ENCODE assay signal across 18 cellular contexts in the genomic region with DNA sequence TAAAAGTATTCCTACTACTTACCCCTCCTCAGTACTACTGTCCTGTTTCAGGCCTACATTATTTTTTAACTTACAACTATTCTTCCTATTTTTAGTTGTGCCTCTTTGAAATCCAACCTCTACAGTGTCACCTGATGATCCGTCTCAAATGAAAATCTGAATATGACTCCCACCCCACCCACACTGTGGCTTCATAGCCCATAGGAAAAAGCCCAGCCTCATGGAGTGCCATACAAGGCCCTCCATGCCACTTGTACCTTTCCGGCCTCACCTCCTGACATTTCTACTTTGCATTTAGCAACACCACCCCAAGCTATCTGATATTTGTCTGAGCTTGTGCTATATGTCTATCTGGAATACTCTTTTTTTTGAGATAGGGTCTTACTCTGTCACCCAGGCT. TPM values are rescaled to one million over a fixed set of nuclear protein-coding genes. Genes with fewer than 3 reads are reported as not detected.
DNase-seq lines count a peak whose midpoint lies in the region; ATAC-seq and TF ChIP-seq lines count a peak whose summit lies in the region.
"Had no signal": no experiment of that assay in that cellular context is flagged by ENCODE, and none has a peak within 500 bp of the region (broad histone marks: within the 10 kb centered on the region; RNA-seq: fewer than 3 reads in every experiment).

No MANE protein-coding gene starts in this region.

- H3K4me1 Mint-ChIP-seq in activated naive CD4-positive, alpha-beta T cell treated with anti-CD3 and anti-CD28 coated beads, Interleukin-2, amount 10 ng/mL, durations not matched to agents 7 days and 5 days: peaks cover 10% of the 10 kb centered on the region
- peaks cover 39 to 47% of the 10 kb centered on the region in 2 experiments for H3K4me1 Mint-ChIP-seq in H9
- H3K4me1 Mint-ChIP-seq in activated naive CD8-positive, alpha-beta T cell treated with anti-CD3 and anti-CD28 coated beads, Interleukin-2, amount 50 U/mL, for 24 hours: peaks cover 39% of the 10 kb centered on the region
- peaks cover 43% of the 10 kb centered on the region for H3K4me1 Mint-ChIP-seq in nephron progenitor cell
- H3K4me1 Mint-ChIP-seq in activated CD8-positive, alpha-beta memory T cell treated with anti-CD3 and anti-CD28 coated beads, Interleukin-2, amount 10 ng/mL, durations not matched to agents 7 days and 5 days: peaks cover 33% of the 10 kb centered on the region

- no peak overlapping the region for H2BK5ac ChIP-seq in H9 (ENCODE audit: insufficient read length, low read length)

- peaks cover 3% of the 10 kb centered on the region; the same call in 1 of the 2 replicates for H3K4me1 ChIP-seq in H9 (ENCODE audit: insufficient read depth, low read length)

- no peak overlapping the region for H2BK15ac ChIP-seq in H9 (ENCODE audit: low read depth, low read length)

- CTCF ChIA-PET in activated naive CD4-positive, alpha-beta T cell treated with anti-CD3 and anti-CD28 coated beads, Interleukin-2, amount 10 ng/mL, durations not matched to agents 7 days and 5 days (lab: Charles Lee): no interaction called here
- CTCF ChIA-PET in activated CD8-positive, alpha-beta memory T cell treated with anti-CD3 and anti-CD28 coated beads, Interleukin-2, amount 10 ng/mL, durations not matched to agents 7 days and 5 days (lab: Charles Lee): no interaction called here

- no peaks in the 10 kb centered on the region for H3K79me2 ChIP-seq in H9 (ENCODE audit: insufficient read depth, low read length)

- no peak overlapping the region for H2AK5ac ChIP-seq in H9 (ENCODE audit: insufficient read length, low read length)

- no peaks in the 10 kb centered on the region for H3K23me2 ChIP-seq in H9 (ENCODE audit: insufficient read length, low read depth, low read length, poor library complexity, severe bottlenecking)

- H3K27ac Mint-ChIP-seq in activated naive CD4-positive, alpha-beta T cell treated with anti-CD3 and anti-CD28 coated beads, Interleukin-2, amount 10 ng/mL, durations not matched to agents 7 days and 5 days: peak overlapping the region; percentile 9
- H3K27ac Mint-ChIP-seq in H9 (peak overlapping the region in 2 of 3 experiments; percentile 19 to 24; a peak in 4 of 7 replicates), nephron progenitor cell (peak overlapping the region; percentile 26)
- peak overlapping the region; percentile 3 for H3K27ac Mint-ChIP-seq in activated naive CD8-positive, alpha-beta T cell treated with anti-CD3 and anti-CD28 coated beads, Interleukin-2, amount 50 U/mL, for 24 hours
- no peak overlapping the region for H3K27ac Mint-ChIP-seq in activated CD8-positive, alpha-beta memory T cell treated with anti-CD3 and anti-CD28 coated beads, Interleukin-2, amount 10 ng/mL, durations not matched to agents 7 days and 5 days

- H3K9me3 Mint-ChIP-seq in activated naive CD4-positive, alpha-beta T cell treated with anti-CD3 and anti-CD28 coated beads, Interleukin-2, amount 10 ng/mL, durations not matched to agents 7 days and 5 days: no peaks in the 10 kb centered on the region
- H3K9me3 Mint-ChIP-seq in H9 (no peaks in the 10 kb centered on the region), nephron progenitor cell (no peaks in the 10 kb centered on the region)
- H3K9me3 Mint-ChIP-seq in activated naive CD8-positive, alpha-beta T cell treated with anti-CD3 and anti-CD28 coated beads, Interleukin-2, amount 50 U/mL, for 24 hours: no peaks in the 10 kb centered on the region
- H3K9me3 Mint-ChIP-seq in activated CD8-positive, alpha-beta memory T cell treated with anti-CD3 and anti-CD28 coated beads, Interleukin-2, amount 10 ng/mL, durations not matched to agents 7 days and 5 days (ENCODE audit: low read depth): no peaks in the 10 kb centered on the region
- H3K9me3 Mint-ChIP-seq: IgD-negative memory B cell had no signal

- H3T11ph ChIP-seq in H9 (ENCODE audit: low read length): no peak overlapping the region

- no peak overlapping the region for H3K4me2 ChIP-seq in H9 (ENCODE audit: insufficient read depth, insufficient read length, low read length)

- no peak overlapping the region for H2BK12ac ChIP-seq in H9 (ENCODE audit: insufficient read length, low read depth, low read length)

- no peak overlapping the region for H3K9ac ChIP-seq in H9 (ENCODE audit: extremely low read depth, insufficient read length, low read length)
- H3K9ac ChIP-seq: BLaER1 treated with 17β-estradiol and CSF1 and Interleukin-3, amounts not matched to agents 10 nM and 100 nM had no signal

- no peaks in the 10 kb centered on the region for H3K79me1 ChIP-seq in H9 (ENCODE audit: insufficient read depth, low read depth, low read length, poor library complexity, severe bottlenecking)

- no peak overlapping the region for H4K91ac ChIP-seq in H9 (ENCODE audit: insufficient read length, low read depth, low read length)

- H3K9me3 ChIP-seq in H9 (ENCODE audit: control insufficient read depth, low read depth, low read length): no peaks in the 10 kb centered on the region
- H3K9me3 ChIP-seq: BLaER1 treated with 17β-estradiol and CSF1 and Interleukin-3, amounts not matched to agents 10 nM and 100 nM had no signal

- H2BK120ac ChIP-seq in H9 (ENCODE audit: low read depth, low read length, poor library complexity, severe bottlenecking): no peak overlapping the region

- H3K18ac ChIP-seq in H9 (ENCODE audit: insufficient read length, low read depth, low read length): no peak overlapping the region

- H3K27ac ChIP-seq in H9 (ENCODE audit: insufficient read length, low read depth, low read length): no peak overlapping the region
- H3K27ac ChIP-seq: BLaER1 treated with 17β-estradiol and CSF1 and Interleukin-3, amounts not matched to agents 10 nM and 100 nM had no signal

- no peak overlapping the region for H4K5ac ChIP-seq in H9 (ENCODE audit: insufficient read length, low read depth, low read length)

- H3K14ac ChIP-seq in H9 (ENCODE audit: insufficient read depth, low read length): no peak overlapping the region

- H3K27me3 Mint-ChIP-seq in activated naive CD4-positive, alpha-beta T cell treated with anti-CD3 and anti-CD28 coated beads, Interleukin-2, amount 10 ng/mL, durations not matched to agents 7 days and 5 days: no peaks in the 10 kb centered on the region
- no peaks in the 10 kb centered on the region for H3K27me3 Mint-ChIP-seq in H9 (ENCODE audit: low read depth)
- no peaks in the 10 kb centered on the region for H3K27me3 Mint-ChIP-seq in activated naive CD8-positive, alpha-beta T cell treated with anti-CD3 and anti-CD28 coated beads, Interleukin-2, amount 50 U/mL, for 24 hours
- no peaks in the 10 kb centered on the region for H3K27me3 Mint-ChIP-seq in nephron progenitor cell (ENCODE audit: low read depth, poor library complexity)
- H3K27me3 Mint-ChIP-seq in activated CD8-positive, alpha-beta memory T cell treated with anti-CD3 and anti-CD28 coated beads, Interleukin-2, amount 10 ng/mL, durations not matched to agents 7 days and 5 days: no peaks in the 10 kb centered on the region
- H3K27me3 Mint-ChIP-seq: IgD-negative memory B cell had no signal

- H2BK20ac ChIP-seq in H9 (ENCODE audit: low read depth, low read length, poor library complexity, severe bottlenecking): no peak overlapping the region

- no peaks in the 10 kb centered on the region for H3K27me3 ChIP-seq in H9 (ENCODE audit: insufficient read depth, low read length)
- H3K27me3 ChIP-seq: BLaER1 treated with 17β-estradiol and CSF1 and Interleukin-3, amounts not matched to agents 10 nM and 100 nM had no signal

- no CpG with 5 or more reads among the region's 2 CpGs for WGBS in H9 (ENCODE audit: extremely low coverage, insufficient read length, low lambda C conversion rate)

- peaks cover 54% of the 10 kb centered on the region for H3K36me3 Mint-ChIP-seq in activated naive CD4-positive, alpha-beta T cell treated with anti-CD3 and anti-CD28 coated beads, Interleukin-2, amount 10 ng/mL, durations not matched to agents 7 days and 5 days
- H3K36me3 Mint-ChIP-seq in H9 (ENCODE audit: insufficient read depth in 1 of 3, low read depth in 3 of 3): peaks cover 2 to 13% (median 11%) of the 10 kb centered on the region in 3 experiments; a peak in 4 of 7 replicates
- H3K36me3 Mint-ChIP-seq in activated naive CD8-positive, alpha-beta T cell treated with anti-CD3 and anti-CD28 coated beads, Interleukin-2, amount 50 U/mL, for 24 hours (ENCODE audit: low read depth): peaks cover 30% of the 10 kb centered on the region
- peaks cover 10% of the 10 kb centered on the region for H3K36me3 Mint-ChIP-seq in nephron progenitor cell (ENCODE audit: low read depth)
- H3K36me3 Mint-ChIP-seq in activated CD8-positive, alpha-beta memory T cell treated with anti-CD3 and anti-CD28 coated beads, Interleukin-2, amount 10 ng/mL, durations not matched to agents 7 days and 5 days: peaks cover 47% of the 10 kb centered on the region
- H3K36me3 Mint-ChIP-seq: IgD-negative memory B cell had no signal

- H3K23ac ChIP-seq in H9 (ENCODE audit: insufficient read length, low read depth, low read length): no peak overlapping the region

- no peak overlapping the region for H3K56ac ChIP-seq in H9 (ENCODE audit: insufficient read length, low read depth, low read length)

- H4K8ac ChIP-seq in H9 (replicated peaks; ENCODE audit: insufficient read length, low read depth, low read length): no peak overlapping the region

- no peak for DNase-seq in activated naive CD4-positive, alpha-beta T cell treated with anti-CD3 and anti-CD28 coated beads, Interleukin-2, amount 10 ng/mL, durations not matched to agents 7 days and 5 days
- no peak for DNase-seq in activated naive CD4-positive, alpha-beta T cell treated with Interleukin-2 at 50 U/mL for 16 hours
- DNase-seq in H9: no peak
- no peak for DNase-seq in activated naive CD8-positive, alpha-beta T cell treated with anti-CD3 and anti-CD28 coated beads, Interleukin-2, amount 50 U/mL, for 24 hours
- no peak for DNase-seq in nephron progenitor cell
- no peak for DNase-seq in NCI-H526 treated with DMSO at 0.1 percent for 48 hours (lab: John Stamatoyannopoulos, UW)
- DNase-seq in activated CD8-positive, alpha-beta memory T cell treated with anti-CD3 and anti-CD28 coated beads, Interleukin-2, amount 10 ng/mL, durations not matched to agents 7 days and 5 days: no peak
- DNase-seq in NCI-H128 (lab: John Stamatoyannopoulos, UW; ENCODE audit: unreplicated experiment): no peak
- DNase-seq: DMS153; GOT3; Kasumi-1; MM.1S; NCI-H1105; NCI-H187; NK-92 treated with Interleukin-12 subunit alpha and Interleukin-12 subunit beta, amount 100 ng/mL, for 24 hours; SHP77 had no signal

- H2AFZ ChIP-seq in H9 (ENCODE audit: low read length): no peak overlapping the region

- no peak overlapping the region for H3K4ac ChIP-seq in H9 (ENCODE audit: low read depth, low read length)

- TF ChIP-seq CTCF in H9 (conservative IDR thresholded peaks at IDR 0.05): no peak
- no peak for TF ChIP-seq CTCF in nephron progenitor cell (IDR thresholded peaks at IDR 0.05)

- no peak for ATAC-seq in activated naive CD8-positive, alpha-beta T cell treated with anti-CD3 and anti-CD28 coated beads, Interleukin-2, amount 50 U/mL, for 24 hours
- ATAC-seq in activated CD8-positive, alpha-beta memory T cell treated with anti-CD3 and anti-CD28 coated beads, Interleukin-2, amount 10 ng/mL, durations not matched to agents 7 days and 5 days: no peak

- no peak overlapping the region for H3K4me3 Mint-ChIP-seq in activated naive CD4-positive, alpha-beta T cell treated with anti-CD3 and anti-CD28 coated beads, Interleukin-2, amount 10 ng/mL, durations not matched to agents 7 days and 5 days
- H3K4me3 Mint-ChIP-seq in H9 (no peak overlapping the region; a peak in 1 of 5 replicates), nephron progenitor cell (no peak overlapping the region)
- no peak overlapping the region for H3K4me3 Mint-ChIP-seq in activated naive CD8-positive, alpha-beta T cell treated with anti-CD3 and anti-CD28 coated beads, Interleukin-2, amount 50 U/mL, for 24 hours
- no peak overlapping the region for H3K4me3 Mint-ChIP-seq in activated CD8-positive, alpha-beta memory T cell treated with anti-CD3 and anti-CD28 coated beads, Interleukin-2, amount 10 ng/mL, durations not matched to agents 7 days and 5 days
- H3K4me3 Mint-ChIP-seq: IgD-negative memory B cell had no signal

- H4K20me1 ChIP-seq in H9 (ENCODE audit: control insufficient read depth, insufficient read depth, insufficient read length): no peaks in the 10 kb centered on the region
- H4K20me1 ChIP-seq: BLaER1 treated with 17β-estradiol and CSF1 and Interleukin-3, amounts not matched to agents 10 nM and 100 nM had no signal

RNA-seq across cellular contexts. Expression of a gene that starts 49.3 kb away (rescaled TPM):
- total RNA-seq in H9 (2021): 16.8 and 19.1 TPM in 2 replicates
- 10 to 100 TPM; 49.7 to 63.2 TPM for total RNA-seq in activated CD8-positive, alpha-beta memory T cell treated with anti-CD3 and anti-CD28 coated beads, Interleukin-2, amount 10 ng/mL, durations not matched to agents 7 days and 5 days
